ENCODE assay signal across 14 cellular contexts in the genomic region with DNA sequence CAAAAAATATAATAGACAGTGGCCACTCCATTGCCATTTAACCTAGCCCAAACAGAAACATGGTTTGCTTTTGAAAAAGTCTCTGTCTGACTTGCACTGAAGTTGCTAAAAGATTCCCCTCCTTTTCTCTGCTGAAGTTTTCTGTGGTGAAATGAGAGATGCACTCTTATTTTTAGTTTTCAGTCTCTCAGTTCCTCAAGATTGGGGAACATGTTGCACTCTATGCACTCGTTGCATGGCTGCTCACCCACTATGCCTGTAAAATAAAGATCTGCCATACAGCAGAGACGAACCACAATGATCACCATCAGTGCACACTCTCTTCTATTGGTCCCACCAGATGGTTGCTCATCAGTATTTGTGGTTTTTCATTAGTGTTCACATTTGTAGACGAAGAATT. TPM values are rescaled to one million over a fixed set of nuclear protein-coding genes. Genes with fewer than 3 reads are reported as not detected.
DNase-seq lines count a peak whose midpoint lies in the region; ATAC-seq and TF ChIP-seq lines count a peak whose summit lies in the region.
"Had no signal": no experiment of that assay in that cellular context is flagged by ENCODE, and none has a peak within 500 bp of the region (broad histone marks: within the 10 kb centered on the region; RNA-seq: fewer than 3 reads in every experiment).

No MANE protein-coding gene starts in this region.

- peak overlapping the region; percentile 84 for H3K4me2 ChIP-seq in OCI-LY3 (ENCODE audit: low read length)

- H3K79me2 ChIP-seq in OCI-LY3 (ENCODE audit: low read length), result no peaks in the 10 kb centered on the region

- no peak for DNase-seq in activated CD8-positive, alpha-beta memory T cell treated with anti-CD3 and anti-CD28 coated beads for 24 hours
- no peak for DNase-seq in occipital lobe (lab: John Stamatoyannopoulos, UW)
- no peak for DNase-seq in MG63
- DNase-seq in activated naive CD4-positive, alpha-beta T cell (lab: John Stamatoyannopoulos, UW), result no peak
- DNase-seq: brain microvascular endothelial cell; CD4-positive, alpha-beta memory T cell; Karpas-422; stimulated activated CD4-positive, alpha-beta T cell treated with anti-CD3 and anti-CD28 coated beads, Interleukin-4, amount 100 ng/mL, for 1 hour had no signal

- peak overlapping the region; percentile 45 for H3K27ac ChIP-seq in OCI-LY3 (ENCODE audit: low read length)
- H3K27ac ChIP-seq: brain microvascular endothelial cell, neutrophil had no signal

- H3K4me3 ChIP-seq in OCI-LY3 (ENCODE audit: low read length) (peak overlapping the region; percentile 62), MG63 (no peak overlapping the region)

- no peak overlapping the region for H2AFZ ChIP-seq in OCI-LY3 (ENCODE audit: low read depth, low read length)

- no peaks in the 10 kb centered on the region for H3K36me3 ChIP-seq in OCI-LY3 (replicated peaks; ENCODE audit: low read depth, low read length)
- no peaks in the 10 kb centered on the region for H3K36me3 ChIP-seq in MG63
- H3K36me3 ChIP-seq: brain microvascular endothelial cell, neutrophil had no signal

- H3K4me1 ChIP-seq in OCI-LY3 (ENCODE audit: low read length), result peaks cover 34% of the 10 kb centered on the region

- ATAC-seq in GM18508 (IDR thresholded peaks at IDR 0.05; ENCODE audit: insufficient read depth, unreplicated experiment) (peak; percentile 94), GM21360 (IDR thresholded peaks at IDR 0.05; ENCODE audit: unreplicated experiment) (peak; percentile 97), HG03025 (IDR thresholded peaks at IDR 0.05; ENCODE audit: low FRiP score, unreplicated experiment) (peak; percentile 97)
- ATAC-seq: esophagus mucosa had no signal

- H4K20me1 ChIP-seq in OCI-LY3 (ENCODE audit: insufficient read depth, low read length), result no peaks in the 10 kb centered on the region

- no peak overlapping the region; the same call in 1 of the 2 replicates for H3K9ac ChIP-seq in OCI-LY3 (ENCODE audit: low read length)

- no peak for TF ChIP-seq CTCF in OCI-LY3 (IDR thresholded peaks at IDR 0.05; ENCODE audit: low read depth, low read length)

- peaks cover 30% of the 10 kb centered on the region for H3K27me3 ChIP-seq in OCI-LY3 (ENCODE audit: low read depth, low read length)
- H3K27me3 ChIP-seq in MG63, result no peaks in the 10 kb centered on the region
- H3K27me3 ChIP-seq: brain microvascular endothelial cell, neutrophil had no signal

- no peaks in the 10 kb centered on the region for H3K9me3 ChIP-seq in OCI-LY3 (ENCODE audit: insufficient read depth, low read length)
- H3K9me3 ChIP-seq in MG63, result no peaks in the 10 kb centered on the region
- H3K9me3 ChIP-seq: neutrophil had no signal

RNA-seq across cellular contexts. Expression of a gene that starts 13.1 kb away (rescaled TPM):
- total RNA-seq in occipital lobe, result 182 TPM
- 1.3 and 5.2 TPM in 2 replicates for total RNA-seq in MG63 (2014; rRNA removed; shearing (Covaris generic); ENCODE audit: low replicate concordance)

Comparison
In these comparisons a context has a peak if more than half of its experiments do, and no peak if none do; other contexts are left out.
1. RNA of a gene that starts 13.1 kb away (total RNA-seq): 182 TPM in occipital lobe (single experiment); 1.3 to 5.2 TPM in MG63; every median in the first group is over 10 times any median in the second.
2. Peak in every context shown above with its lines, with median percentiles within 50 percentile points of each other: ATAC-seq.